ENCODE assay signal across 15 cellular contexts in genomic region chr13:113040597-113041292, GRCh38.
DNase-seq lines count a peak whose midpoint lies in the region; ATAC-seq and TF ChIP-seq lines count a peak whose summit lies in the region.
"Had no signal": no experiment of that assay in that cellular context is flagged by ENCODE, and none has a peak within 500 bp of the region (broad histone marks: within the 10 kb centered on the region; RNA-seq: fewer than 3 reads in every experiment).

No MANE protein-coding gene starts in this region.

- H3K27me3 ChIP-seq in skeletal muscle tissue (ENCODE audit: control insufficient read depth in 3 of 3, insufficient read depth in 3 of 3, low read length in 3 of 3) = peaks cover 25 to 48% (median 38%) of the 10 kb centered on the region in 3 donors
- H3K27me3 ChIP-seq in prostate gland (replicated peaks; ENCODE audit: insufficient read depth) = no peaks in the 10 kb centered on the region
- no peaks in the 10 kb centered on the region for H3K27me3 ChIP-seq in naive thymus-derived CD4-positive, alpha-beta T cell (ENCODE audit: control insufficient read depth in 2 of 2, insufficient read depth in 2 of 2, low read length in 2 of 2)

- intact Hi-C loops in prostate gland (cut with DNase I) = no loop called here
- intact Hi-C loops in naive thymus-derived CD4-positive, alpha-beta T cell (cut with micrococcal nuclease) = no loop called here

- no peaks in the 10 kb centered on the region for H3K27me3 Mint-ChIP-seq in naive thymus-derived CD4-positive, alpha-beta T cell

- H3K9me3 ChIP-seq in skeletal muscle tissue (ENCODE audit: control insufficient read depth in 3 of 3, low read length in 3 of 3) = no peaks in the 10 kb centered on the region
- no peaks in the 10 kb centered on the region for H3K9me3 ChIP-seq in prostate gland
- no peaks in the 10 kb centered on the region for H3K9me3 ChIP-seq in naive thymus-derived CD4-positive, alpha-beta T cell (ENCODE audit: control insufficient read depth in 2 of 3, low read length in 3 of 3)

- H3K4me1 ChIP-seq in skeletal muscle tissue (ENCODE audit: control insufficient read depth in 3 of 3, insufficient read depth in 3 of 3, low read length in 3 of 3) (peaks cover 5 to 37% (median 32%) of the 10 kb centered on the region in 3 donors), prostate gland (replicated peaks) (no peaks in the 10 kb centered on the region)
- H3K4me1 ChIP-seq in naive thymus-derived CD4-positive, alpha-beta T cell (ENCODE audit: control insufficient read depth in 2 of 2, insufficient read depth in 2 of 2, low read length in 2 of 2) = no peaks in the 10 kb centered on the region

- H3K27ac ChIP-seq in cingulate gyrus (ENCODE audit: low read depth, low read length) (peak overlapping the region; percentile 94), skeletal muscle tissue (ENCODE audit: low read depth, low read length) (no peak overlapping the region), prostate gland (no peak overlapping the region)
- no peak overlapping the region for H3K27ac ChIP-seq in naive thymus-derived CD4-positive, alpha-beta T cell (ENCODE audit: low read depth, low read length)
- H3K27ac ChIP-seq: RWPE1 had no signal

- no peaks in the 10 kb centered on the region for H3K36me3 ChIP-seq in skeletal muscle tissue (ENCODE audit: control insufficient read depth in 3 of 3, insufficient read depth in 3 of 3, low read length in 3 of 3)
- H3K36me3 ChIP-seq in prostate gland = no peaks in the 10 kb centered on the region
- peaks cover 0 to 8% (median 0%) of the 10 kb centered on the region in 3 experiments for H3K36me3 ChIP-seq in naive thymus-derived CD4-positive, alpha-beta T cell (ENCODE audit: control insufficient read depth in 2 of 3, insufficient read depth in 3 of 3, low read length in 3 of 3)

- H3K36me3 Mint-ChIP-seq in naive thymus-derived CD4-positive, alpha-beta T cell = peaks cover 0 to 28% (median 9%) of the 10 kb centered on the region in 5 donors

- H3K9ac ChIP-seq in skeletal muscle tissue (ENCODE audit: low read depth in 1 of 3, low read length in 3 of 3) = no peak overlapping the region

- H3K27ac Mint-ChIP-seq in naive thymus-derived CD4-positive, alpha-beta T cell = peak overlapping the region in 1 of 9 donors; percentile 27

- no peaks in the 10 kb centered on the region for H3K9me3 Mint-ChIP-seq in naive thymus-derived CD4-positive, alpha-beta T cell

- TF ChIP-seq CTCF in prostate gland (IDR thresholded peaks at IDR 0.05) = no peak

- WGBS in prostate gland = 66% methylated on average over 12 of the region's 13 CpGs

- DNase-seq in EH (ENCODE audit: low read depth) (peak; percentile 10), midbrain (lab: John Stamatoyannopoulos, UW) (peak; percentile 69), prostate gland (ENCODE audit: low spot score) (no peak)
- no peak for DNase-seq in naive thymus-derived CD4-positive, alpha-beta T cell
- DNase-seq: DMS153, KBM-7, NCI-H1092 treated with DMSO at 0.1 percent for 48 hours, NCI-H1694 treated with DMSO at 0.1 percent for 48 hours, NCI-H345, NCI-H526 treated with DMSO at 0.1 percent for 48 hours had no signal

- TF ChIP-seq POLR2A in prostate gland (IDR thresholded peaks at IDR 0.05) = no peak

- H3K4me3 ChIP-seq in skeletal muscle tissue (ENCODE audit: low read length in 3 of 3) = peak overlapping the region in 2 of 3 donors; percentile 36 to 49
- H3K4me3 ChIP-seq in prostate gland = no peak overlapping the region
- no peak overlapping the region for H3K4me3 ChIP-seq in naive thymus-derived CD4-positive, alpha-beta T cell (ENCODE audit: low read length)

- CTCF ChIA-PET in naive thymus-derived CD4-positive, alpha-beta T cell (lab: Charles Lee) = interaction anchor here (0.6 kb wide), 1 partner anchor 412 kb away, joined by 6 read pairs; no protein-coding TSS in a partner anchor

- POLR2A ChIA-PET in naive thymus-derived CD4-positive, alpha-beta T cell (lab: Charles Lee) = no interaction called here

- no peaks in the 10 kb centered on the region for H3K4me1 Mint-ChIP-seq in naive thymus-derived CD4-positive, alpha-beta T cell

- no peak overlapping the region for H3K4me3 Mint-ChIP-seq in naive thymus-derived CD4-positive, alpha-beta T cell

- ATAC-seq in HG03039 (IDR thresholded peaks at IDR 0.05; ENCODE audit: unreplicated experiment) (no peak), HG02852 (IDR thresholded peaks at IDR 0.05; ENCODE audit: unreplicated experiment) (no peak)
- no peak for ATAC-seq in naive thymus-derived CD4-positive, alpha-beta T cell

Comparison
In these comparisons a context has a peak if more than half of its experiments do, and no peak if none do; other contexts are left out.
1. DNase-seq: peak in EH (single experiment) and midbrain (single experiment); none in prostate gland (single experiment) and naive thymus-derived CD4-positive, alpha-beta T cell (0 of 9).
2. H3K4me3 ChIP-seq: peak in skeletal muscle tissue (2 of 3); none in prostate gland (0 of 2) and naive thymus-derived CD4-positive, alpha-beta T cell (single experiment).